ENCODE assay signal across 14 cellular contexts in the genomic region with DNA sequence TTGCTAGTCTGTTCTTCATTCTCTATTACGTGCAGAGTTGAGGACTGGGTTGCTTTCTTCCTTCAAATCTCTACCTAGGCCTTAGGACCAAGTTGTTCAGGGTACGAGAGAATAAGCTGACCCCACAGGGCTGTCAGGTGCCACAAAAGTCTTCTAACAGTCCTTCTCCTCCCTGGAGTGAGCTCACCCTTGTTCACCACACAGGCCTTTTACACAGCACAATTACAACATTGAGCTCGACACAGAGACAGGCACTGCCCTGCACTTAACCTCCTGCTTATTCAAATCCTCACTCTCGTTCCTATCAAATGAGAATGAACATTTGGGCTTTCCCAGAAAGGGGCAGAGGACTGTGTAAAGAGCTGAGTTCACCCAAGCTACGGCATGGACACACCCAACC. TPM values are rescaled to one million over a fixed set of nuclear protein-coding genes. Genes with fewer than 3 reads are reported as not detected.
DNase-seq lines count a peak whose midpoint lies in the region; ATAC-seq and TF ChIP-seq lines count a peak whose summit lies in the region.
"Had no signal": no experiment of that assay in that cellular context is flagged by ENCODE, and none has a peak within 500 bp of the region (broad histone marks: within the 10 kb centered on the region; RNA-seq: fewer than 3 reads in every experiment).

No MANE protein-coding gene starts in this region.

- peak overlapping the region; percentile 44 for H3K4me3 Mint-ChIP-seq in HFFc6
- no peak overlapping the region; the same call in 1 of the 2 replicates for H3K4me3 Mint-ChIP-seq in WTC11
- H3K4me3 Mint-ChIP-seq in stimulated activated effector memory CD8-positive, alpha-beta T cell treated with anti-CD3 and anti-CD28 coated beads, Interleukin-12 subunit alpha, Interleukin-12 subunit beta, amount 100 ng/mL, for 72 hours = peak overlapping the region; percentile 98
- H3K4me3 Mint-ChIP-seq: activated CD4-positive, alpha-beta memory T cell treated with anti-CD3 and anti-CD28 coated beads for 36 hours had no signal

- CTCF ChIA-PET in WTC11 (lab: Charles Lee) = no interaction called here

- peaks cover 63% of the 10 kb centered on the region for H3K4me1 Mint-ChIP-seq in HFFc6 (ENCODE audit: low read depth)
- peaks cover 58% of the 10 kb centered on the region for H3K4me1 Mint-ChIP-seq in WTC11
- H3K4me1 Mint-ChIP-seq in stimulated activated effector memory CD8-positive, alpha-beta T cell treated with anti-CD3 and anti-CD28 coated beads, Interleukin-12 subunit alpha, Interleukin-12 subunit beta, amount 100 ng/mL, for 72 hours = peaks cover 58% of the 10 kb centered on the region

- POLR2A ChIA-PET in WTC11 (lab: Charles Lee) = interaction anchor here (0.9 kb wide), 1 partner anchor 17 kb away, joined by 3 read pairs; no protein-coding TSS in a partner anchor

- no peak for ATAC-seq in WTC11
- ATAC-seq in stimulated activated effector memory CD8-positive, alpha-beta T cell treated with anti-CD3 and anti-CD28 coated beads, Interleukin-12 subunit alpha, Interleukin-12 subunit beta, amount 100 ng/mL, for 72 hours = no peak

- DNase-seq in HFFc6 (no peak), WTC11 (ENCODE audit: low spot score) (no peak), inferior parietal cortex (ENCODE audit: extremely low spot score) (peak; percentile 43), NOMO-1 treated with DMSO at 0.1 percent for 48 hours (lab: John Stamatoyannopoulos, UW; ENCODE audit: unreplicated experiment) (no peak), NCI-H2081 (lab: John Stamatoyannopoulos, UW) (no peak)
- DNase-seq in stimulated activated effector memory CD8-positive, alpha-beta T cell treated with anti-CD3 and anti-CD28 coated beads, Interleukin-12 subunit alpha, Interleukin-12 subunit beta, amount 100 ng/mL, for 72 hours (ENCODE audit: low spot score in 2 of 2) = no peak
- DNase-seq in stimulated activated CD4-positive, alpha-beta T cell treated with anti-CD3 and anti-CD28 coated beads, Interleukin-15, amount 100 ng/mL, for 24 hours = no peak
- DNase-seq: activated CD4-positive, alpha-beta memory T cell treated with anti-CD3 and anti-CD28 coated beads for 36 hours; activated naive CD4-positive, alpha-beta T cell treated with anti-CD3 and anti-CD28 coated beads, Interleukin-2, amount 50 U/mL, for 16 hours; central memory CD4-positive, alpha-beta T cell; KG1; retina had no signal

- H3K36me3 Mint-ChIP-seq in HFFc6 (ENCODE audit: low read depth) (no peaks in the 10 kb centered on the region), WTC11 (peaks cover 5% of the 10 kb centered on the region)
- H3K36me3 Mint-ChIP-seq in stimulated activated effector memory CD8-positive, alpha-beta T cell treated with anti-CD3 and anti-CD28 coated beads, Interleukin-12 subunit alpha, Interleukin-12 subunit beta, amount 100 ng/mL, for 72 hours = peaks cover 20% of the 10 kb centered on the region

- H3K27me3 Mint-ChIP-seq in HFFc6 (ENCODE audit: insufficient read depth) (no peaks in the 10 kb centered on the region; the same call in 1 of the 2 replicates), WTC11 (ENCODE audit: low read depth) (no peaks in the 10 kb centered on the region)
- H3K27me3 Mint-ChIP-seq: activated CD4-positive, alpha-beta memory T cell treated with anti-CD3 and anti-CD28 coated beads for 36 hours had no signal

- peak overlapping the region; percentile 83 for H3K27ac Mint-ChIP-seq in HFFc6
- peak overlapping the region; percentile 64; the same call in 1 of the 2 replicates for H3K27ac Mint-ChIP-seq in WTC11
- peak overlapping the region; percentile 13 for H3K27ac Mint-ChIP-seq in stimulated activated effector memory CD8-positive, alpha-beta T cell treated with anti-CD3 and anti-CD28 coated beads, Interleukin-12 subunit alpha, Interleukin-12 subunit beta, amount 100 ng/mL, for 72 hours

- H3K9me3 Mint-ChIP-seq in HFFc6 (no peaks in the 10 kb centered on the region), WTC11 (no peaks in the 10 kb centered on the region)
- H3K9me3 Mint-ChIP-seq in stimulated activated effector memory CD8-positive, alpha-beta T cell treated with anti-CD3 and anti-CD28 coated beads, Interleukin-12 subunit alpha, Interleukin-12 subunit beta, amount 100 ng/mL, for 72 hours = no peaks in the 10 kb centered on the region
- H3K9me3 Mint-ChIP-seq: activated CD4-positive, alpha-beta memory T cell treated with anti-CD3 and anti-CD28 coated beads for 36 hours had no signal

- TF ChIP-seq CTCF in HFFc6 (IDR thresholded peaks at IDR 0.05) (no peak), WTC11 (IDR thresholded peaks at IDR 0.05) (no peak)

TF ChIP-seq in WTC11, 78 proteins besides CTCF, POLR2A, EP300 and RAD21 (continues in another document):
- TF ChIP-seq SP1 (CRISPR knock-in tag; conservative IDR thresholded peaks at IDR 0.05) (no peak), ELF4 (CRISPR knock-in tag; IDR thresholded peaks at IDR 0.05; ENCODE audit: low read depth) (no peak), GTF2I (CRISPR knock-in tag; conservative IDR thresholded peaks at IDR 0.05) (no peak), ZNF416 (CRISPR knock-in tag; IDR thresholded peaks at IDR 0.05) (no peak), JUN (CRISPR knock-in tag; IDR thresholded peaks at IDR 0.05) (no peak), CREM (CRISPR knock-in tag; IDR thresholded peaks at IDR 0.05) (no peak), EMX1 (CRISPR knock-in tag; IDR thresholded peaks at IDR 0.05) (no peak), ATF1 (CRISPR knock-in tag; IDR thresholded peaks at IDR 0.05) (no peak), RELA (CRISPR knock-in tag; IDR thresholded peaks at IDR 0.05; ENCODE audit: borderline replicate concordance) (no peak), NFATC4 (CRISPR knock-in tag; IDR thresholded peaks at IDR 0.05) (no peak), CBFB (CRISPR knock-in tag; IDR thresholded peaks at IDR 0.05; ENCODE audit: low read depth) (no peak)
- TF ChIP-seq, protein P1, sequence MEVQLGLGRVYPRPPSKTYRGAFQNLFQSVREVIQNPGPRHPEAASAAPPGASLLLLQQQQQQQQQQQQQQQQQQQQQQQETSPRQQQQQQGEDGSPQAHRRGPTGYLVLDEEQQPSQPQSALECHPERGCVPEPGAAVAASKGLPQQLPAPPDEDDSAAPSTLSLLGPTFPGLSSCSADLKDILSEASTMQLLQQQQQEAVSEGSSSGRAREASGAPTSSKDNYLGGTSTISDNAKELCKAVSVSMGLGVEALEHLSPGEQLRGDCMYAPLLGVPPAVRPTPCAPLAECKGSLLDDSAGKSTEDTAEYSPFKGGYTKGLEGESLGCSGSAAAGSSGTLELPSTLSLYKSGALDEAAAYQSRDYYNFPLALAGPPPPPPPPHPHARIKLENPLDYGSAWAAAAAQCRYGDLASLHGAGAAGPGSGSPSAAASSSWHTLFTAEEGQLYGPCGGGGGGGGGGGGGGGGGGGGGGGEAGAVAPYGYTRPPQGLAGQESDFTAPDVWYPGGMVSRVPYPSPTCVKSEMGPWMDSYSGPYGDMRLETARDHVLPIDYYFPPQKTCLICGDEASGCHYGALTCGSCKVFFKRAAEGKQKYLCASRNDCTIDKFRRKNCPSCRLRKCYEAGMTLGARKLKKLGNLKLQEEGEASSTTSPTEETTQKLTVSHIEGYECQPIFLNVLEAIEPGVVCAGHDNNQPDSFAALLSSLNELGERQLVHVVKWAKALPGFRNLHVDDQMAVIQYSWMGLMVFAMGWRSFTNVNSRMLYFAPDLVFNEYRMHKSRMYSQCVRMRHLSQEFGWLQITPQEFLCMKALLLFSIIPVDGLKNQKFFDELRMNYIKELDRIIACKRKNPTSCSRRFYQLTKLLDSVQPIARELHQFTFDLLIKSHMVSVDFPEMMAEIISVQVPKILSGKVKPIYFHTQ (CRISPR knock-in tag; IDR thresholded peaks at IDR 0.05) = no peak
- TF ChIP-seq, protein P2, sequence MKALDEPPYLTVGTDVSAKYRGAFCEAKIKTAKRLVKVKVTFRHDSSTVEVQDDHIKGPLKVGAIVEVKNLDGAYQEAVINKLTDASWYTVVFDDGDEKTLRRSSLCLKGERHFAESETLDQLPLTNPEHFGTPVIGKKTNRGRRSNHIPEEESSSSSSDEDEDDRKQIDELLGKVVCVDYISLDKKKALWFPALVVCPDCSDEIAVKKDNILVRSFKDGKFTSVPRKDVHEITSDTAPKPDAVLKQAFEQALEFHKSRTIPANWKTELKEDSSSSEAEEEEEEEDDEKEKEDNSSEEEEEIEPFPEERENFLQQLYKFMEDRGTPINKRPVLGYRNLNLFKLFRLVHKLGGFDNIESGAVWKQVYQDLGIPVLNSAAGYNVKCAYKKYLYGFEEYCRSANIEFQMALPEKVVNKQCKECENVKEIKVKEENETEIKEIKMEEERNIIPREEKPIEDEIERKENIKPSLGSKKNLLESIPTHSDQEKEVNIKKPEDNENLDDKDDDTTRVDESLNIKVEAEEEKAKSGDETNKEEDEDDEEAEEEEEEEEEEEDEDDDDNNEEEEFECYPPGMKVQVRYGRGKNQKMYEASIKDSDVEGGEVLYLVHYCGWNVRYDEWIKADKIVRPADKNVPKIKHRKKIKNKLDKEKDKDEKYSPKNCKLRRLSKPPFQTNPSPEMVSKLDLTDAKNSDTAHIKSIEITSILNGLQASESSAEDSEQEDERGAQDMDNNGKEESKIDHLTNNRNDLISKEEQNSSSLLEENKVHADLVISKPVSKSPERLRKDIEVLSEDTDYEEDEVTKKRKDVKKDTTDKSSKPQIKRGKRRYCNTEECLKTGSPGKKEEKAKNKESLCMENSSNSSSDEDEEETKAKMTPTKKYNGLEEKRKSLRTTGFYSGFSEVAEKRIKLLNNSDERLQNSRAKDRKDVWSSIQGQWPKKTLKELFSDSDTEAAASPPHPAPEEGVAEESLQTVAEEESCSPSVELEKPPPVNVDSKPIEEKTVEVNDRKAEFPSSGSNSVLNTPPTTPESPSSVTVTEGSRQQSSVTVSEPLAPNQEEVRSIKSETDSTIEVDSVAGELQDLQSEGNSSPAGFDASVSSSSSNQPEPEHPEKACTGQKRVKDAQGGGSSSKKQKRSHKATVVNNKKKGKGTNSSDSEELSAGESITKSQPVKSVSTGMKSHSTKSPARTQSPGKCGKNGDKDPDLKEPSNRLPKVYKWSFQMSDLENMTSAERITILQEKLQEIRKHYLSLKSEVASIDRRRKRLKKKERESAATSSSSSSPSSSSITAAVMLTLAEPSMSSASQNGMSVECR (CRISPR knock-in tag; IDR thresholded peaks at IDR 0.05; ENCODE audit: borderline replicate concordance) = no peak

RNA-seq across cellular contexts. Expression of a gene that starts 2.4 kb away (rescaled TPM):
- 10 to 100 TPM; 68.2 to 93.9 (median 71.7) TPM for total RNA-seq in HFFc6 (2021; fragmentation: NEBNext Ultra II Directional; extraction: Animal tissue kit (Norgen Biotek cat#: 25700))
- 11.0 to 18.3 TPM (median 11.2 TPM) in 3 replicates for total RNA-seq in WTC11 (2021)

RNA-seq across cellular contexts. Expression of a gene that starts 35.8 kb away (rescaled TPM):
- 10 to 100 TPM; 10.2 to 21.9 (median 14.4) TPM for total RNA-seq in HFFc6 (2021; fragmentation: NEBNext Ultra II Directional; extraction: Animal tissue kit (Norgen Biotek cat#: 25700))
- 13.1 to 23.5 TPM (median 16.9 TPM) in 3 replicates for total RNA-seq in WTC11 (2021)

RNA-seq across cellular contexts. Expression of a gene that starts 42.3 kb away (rescaled TPM):
- not detected for total RNA-seq in HFFc6 (2021; fragmentation: NEBNext Ultra II Directional; extraction: Animal tissue kit (Norgen Biotek cat#: 25700))
- not detected in 3 replicates for total RNA-seq in WTC11 (2021)
- total RNA-seq: epithelial cell of proximal tubule, mononuclear cell had no signal

Comparison
In these comparisons a context has a peak if more than half of its experiments do, and no peak if none do; other contexts are left out.
1. H3K27ac Mint-ChIP-seq: peak in every context shown above with its lines; median percentile 83 in HFFc6; 64 in WTC11; 13 in stimulated activated effector memory CD8-positive, alpha-beta T cell treated with anti-CD3 and anti-CD28 coated beads, Interleukin-12 subunit alpha, Interleukin-12 subunit beta, amount 100 ng/mL, for 72 hours.